Comparison of ENCODE assay signal across 1 cellular context in the genomic region with DNA sequence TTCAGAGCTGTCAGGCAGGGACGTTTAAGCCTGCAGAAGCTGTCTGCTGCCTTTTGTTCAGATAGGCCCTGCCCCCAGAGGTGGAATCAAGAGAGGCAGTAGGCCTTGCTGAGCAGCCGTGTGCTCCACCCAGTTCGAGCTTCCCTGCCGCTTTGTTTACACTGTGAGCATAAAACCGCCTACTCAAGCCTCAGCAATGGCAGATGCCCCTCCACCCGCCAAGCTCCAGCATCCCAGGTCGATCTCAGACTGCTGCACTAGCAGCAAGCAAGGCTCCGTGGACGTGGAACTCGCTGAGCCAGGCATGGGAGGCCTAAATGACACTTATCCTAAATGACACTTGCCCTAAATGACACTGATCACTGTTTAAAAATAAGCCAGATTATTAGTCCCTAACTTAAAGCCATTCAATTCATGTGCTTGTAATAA.
A peak's percentile ranks its signal among the peaks of the same experiment; 100 is the strongest.
TF ChIP-seq lines count a peak whose summit lies in the region.

No MANE protein-coding gene starts in this region.

TF ChIP-seq in K562, 482 proteins besides CTCF, POLR2A, EP300 and RAD21 (continued from another document and continues in another):
- TF ChIP-seq, protein P1, sequence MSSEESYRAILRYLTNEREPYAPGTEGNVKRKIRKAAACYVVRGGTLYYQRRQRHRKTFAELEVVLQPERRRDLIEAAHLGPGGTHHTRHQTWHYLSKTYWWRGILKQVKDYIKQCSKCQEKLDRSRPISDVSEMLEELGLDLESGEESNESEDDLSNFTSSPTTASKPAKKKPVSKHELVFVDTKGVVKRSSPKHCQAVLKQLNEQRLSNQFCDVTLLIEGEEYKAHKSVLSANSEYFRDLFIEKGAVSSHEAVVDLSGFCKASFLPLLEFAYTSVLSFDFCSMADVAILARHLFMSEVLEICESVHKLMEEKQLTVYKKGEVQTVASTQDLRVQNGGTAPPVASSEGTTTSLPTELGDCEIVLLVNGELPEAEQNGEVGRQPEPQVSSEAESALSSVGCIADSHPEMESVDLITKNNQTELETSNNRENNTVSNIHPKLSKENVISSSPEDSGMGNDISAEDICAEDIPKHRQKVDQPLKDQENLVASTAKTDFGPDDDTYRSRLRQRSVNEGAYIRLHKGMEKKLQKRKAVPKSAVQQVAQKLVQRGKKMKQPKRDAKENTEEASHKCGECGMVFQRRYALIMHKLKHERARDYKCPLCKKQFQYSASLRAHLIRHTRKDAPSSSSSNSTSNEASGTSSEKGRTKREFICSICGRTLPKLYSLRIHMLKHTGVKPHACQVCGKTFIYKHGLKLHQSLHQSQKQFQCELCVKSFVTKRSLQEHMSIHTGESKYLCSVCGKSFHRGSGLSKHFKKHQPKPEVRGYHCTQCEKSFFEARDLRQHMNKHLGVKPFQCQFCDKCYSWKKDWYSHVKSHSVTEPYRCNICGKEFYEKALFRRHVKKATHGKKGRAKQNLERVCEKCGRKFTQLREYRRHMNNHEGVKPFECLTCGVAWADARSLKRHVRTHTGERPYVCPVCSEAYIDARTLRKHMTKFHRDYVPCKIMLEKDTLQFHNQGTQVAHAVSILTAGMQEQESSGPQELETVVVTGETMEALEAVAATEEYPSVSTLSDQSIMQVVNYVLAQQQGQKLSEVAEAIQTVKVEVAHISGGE (CRISPR knock-in tag; IDR thresholded peaks at IDR 0.05), result no peak
- TF ChIP-seq PURB (CRISPR knock-in tag; IDR thresholded peaks at IDR 0.05; ENCODE audit: low read depth) (no peak), GATAD2B (IDR thresholded peaks at IDR 0.05; ENCODE audit: borderline replicate concordance) (no peak), ZBTB8A (IDR thresholded peaks at IDR 0.05; ENCODE audit: partially characterized antibody) (no peak), YY1 (IDR thresholded peaks at IDR 0.05; ENCODE audit: borderline replicate concordance in 1 of 3, control insufficient read depth in 1 of 3, extremely low read depth in 1 of 3, insufficient read depth in 3 of 3, insufficient read length in 1 of 3, insufficient replicate concordance in 2 of 3, low read depth in 1 of 3, low read length in 2 of 3) (no peak), NELFE (IDR thresholded peaks at IDR 0.05; ENCODE audit: insufficient read depth, insufficient read length) (no peak), CLOCK (CRISPR knock-in tag; IDR thresholded peaks at IDR 0.05; ENCODE audit: borderline replicate concordance) (no peak), ATF3 (IDR thresholded peaks at IDR 0.05) (no peak), ATF3 (CRISPR knock-in tag; conservative IDR thresholded peaks at IDR 0.05) (no peak), TBP (optimal IDR thresholded peaks at IDR 0.05; ENCODE audit: low read depth, low read length) (no peak), FOXM1 (IDR thresholded peaks at IDR 0.05; ENCODE audit: low read depth) (no peak), FOXM1 (CRISPR knock-in tag; IDR thresholded peaks at IDR 0.05; ENCODE audit: low read depth) (no peak), POU5F1 (IDR thresholded peaks at IDR 0.05; ENCODE audit: borderline replicate concordance, low read depth, low read length, partially characterized antibody) (no peak), RFX7 (CRISPR knock-in tag; IDR thresholded peaks at IDR 0.05) (no peak), HMG20A (CRISPR knock-in tag; conservative IDR thresholded peaks at IDR 0.05) (no peak), NFE2L1 (tag; IDR thresholded peaks at IDR 0.05; ENCODE audit: borderline replicate concordance, low read depth) (no peak), THAP12 (CRISPR knock-in tag; IDR thresholded peaks at IDR 0.05) (no peak), CXXC5 (CRISPR knock-in tag; IDR thresholded peaks at IDR 0.05) (peak; percentile 30; the same call in 1 of the 2 replicates), POLR2AphosphoS2 (IDR thresholded peaks at IDR 0.05; ENCODE audit: low read length) (no peak), NFE2 (IDR thresholded peaks at IDR 0.05; ENCODE audit: low read depth) (no peak; the same call in 1 of the 2 replicates), CREB1 (IDR thresholded peaks at IDR 0.05) (no peak), CREB1 (CRISPR knock-in tag; IDR thresholded peaks at IDR 0.05) (no peak), PYGO2 (tag; IDR thresholded peaks at IDR 0.05) (no peak), PCBP1 (IDR thresholded peaks at IDR 0.05; ENCODE audit: low read depth, low read length, poor library complexity, severe bottlenecking) (no peak), KHSRP (IDR thresholded peaks at IDR 0.05) (no peak), JUNB (CRISPR knock-in tag; conservative IDR thresholded peaks at IDR 0.05) (no peak), SMAD3 (CRISPR knock-in tag; conservative IDR thresholded peaks at IDR 0.05) (0 out of 2 replicates have a peak, but pooled peaks have one; percentile 5), ZNF146 (CRISPR knock-in tag; IDR thresholded peaks at IDR 0.05; ENCODE audit: unreplicated experiment) (no peak), JUND (IDR thresholded peaks at IDR 0.05; ENCODE audit: borderline replicate concordance, low read depth, low read length) (peak; percentile 25; the same call in 1 of the 2 replicates), JUND (tag; IDR thresholded peaks at IDR 0.05; ENCODE audit: borderline replicate concordance, low read depth, low read length) (no peak)
- TF ChIP-seq, protein P2, sequence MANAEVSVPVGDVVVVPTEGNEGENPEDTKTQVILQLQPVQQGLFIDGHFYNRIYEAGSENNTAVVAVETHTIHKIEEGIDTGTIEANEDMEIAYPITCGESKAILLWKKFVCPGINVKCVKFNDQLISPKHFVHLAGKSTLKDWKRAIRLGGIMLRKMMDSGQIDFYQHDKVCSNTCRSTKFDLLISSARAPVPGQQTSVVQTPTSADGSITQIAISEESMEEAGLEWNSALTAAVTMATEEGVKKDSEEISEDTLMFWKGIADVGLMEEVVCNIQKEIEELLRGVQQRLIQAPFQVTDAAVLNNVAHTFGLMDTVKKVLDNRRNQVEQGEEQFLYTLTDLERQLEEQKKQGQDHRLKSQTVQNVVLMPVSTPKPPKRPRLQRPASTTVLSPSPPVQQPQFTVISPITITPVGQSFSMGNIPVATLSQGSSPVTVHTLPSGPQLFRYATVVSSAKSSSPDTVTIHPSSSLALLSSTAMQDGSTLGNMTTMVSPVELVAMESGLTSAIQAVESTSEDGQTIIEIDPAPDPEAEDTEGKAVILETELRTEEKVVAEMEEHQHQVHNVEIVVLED (CRISPR knock-in tag; IDR thresholded peaks at IDR 0.05), result no peak
- TF ChIP-seq, protein P3, sequence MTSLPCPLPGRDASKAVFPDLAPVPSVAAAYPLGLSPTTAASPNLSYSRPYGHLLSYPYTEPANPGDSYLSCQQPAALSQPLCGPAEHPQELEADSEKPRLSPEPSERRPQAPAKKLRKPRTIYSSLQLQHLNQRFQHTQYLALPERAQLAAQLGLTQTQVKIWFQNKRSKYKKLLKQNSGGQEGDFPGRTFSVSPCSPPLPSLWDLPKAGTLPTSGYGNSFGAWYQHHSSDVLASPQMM (CRISPR knock-in tag; IDR thresholded peaks at IDR 0.05), result no peak
- TF ChIP-seq, protein P4, sequence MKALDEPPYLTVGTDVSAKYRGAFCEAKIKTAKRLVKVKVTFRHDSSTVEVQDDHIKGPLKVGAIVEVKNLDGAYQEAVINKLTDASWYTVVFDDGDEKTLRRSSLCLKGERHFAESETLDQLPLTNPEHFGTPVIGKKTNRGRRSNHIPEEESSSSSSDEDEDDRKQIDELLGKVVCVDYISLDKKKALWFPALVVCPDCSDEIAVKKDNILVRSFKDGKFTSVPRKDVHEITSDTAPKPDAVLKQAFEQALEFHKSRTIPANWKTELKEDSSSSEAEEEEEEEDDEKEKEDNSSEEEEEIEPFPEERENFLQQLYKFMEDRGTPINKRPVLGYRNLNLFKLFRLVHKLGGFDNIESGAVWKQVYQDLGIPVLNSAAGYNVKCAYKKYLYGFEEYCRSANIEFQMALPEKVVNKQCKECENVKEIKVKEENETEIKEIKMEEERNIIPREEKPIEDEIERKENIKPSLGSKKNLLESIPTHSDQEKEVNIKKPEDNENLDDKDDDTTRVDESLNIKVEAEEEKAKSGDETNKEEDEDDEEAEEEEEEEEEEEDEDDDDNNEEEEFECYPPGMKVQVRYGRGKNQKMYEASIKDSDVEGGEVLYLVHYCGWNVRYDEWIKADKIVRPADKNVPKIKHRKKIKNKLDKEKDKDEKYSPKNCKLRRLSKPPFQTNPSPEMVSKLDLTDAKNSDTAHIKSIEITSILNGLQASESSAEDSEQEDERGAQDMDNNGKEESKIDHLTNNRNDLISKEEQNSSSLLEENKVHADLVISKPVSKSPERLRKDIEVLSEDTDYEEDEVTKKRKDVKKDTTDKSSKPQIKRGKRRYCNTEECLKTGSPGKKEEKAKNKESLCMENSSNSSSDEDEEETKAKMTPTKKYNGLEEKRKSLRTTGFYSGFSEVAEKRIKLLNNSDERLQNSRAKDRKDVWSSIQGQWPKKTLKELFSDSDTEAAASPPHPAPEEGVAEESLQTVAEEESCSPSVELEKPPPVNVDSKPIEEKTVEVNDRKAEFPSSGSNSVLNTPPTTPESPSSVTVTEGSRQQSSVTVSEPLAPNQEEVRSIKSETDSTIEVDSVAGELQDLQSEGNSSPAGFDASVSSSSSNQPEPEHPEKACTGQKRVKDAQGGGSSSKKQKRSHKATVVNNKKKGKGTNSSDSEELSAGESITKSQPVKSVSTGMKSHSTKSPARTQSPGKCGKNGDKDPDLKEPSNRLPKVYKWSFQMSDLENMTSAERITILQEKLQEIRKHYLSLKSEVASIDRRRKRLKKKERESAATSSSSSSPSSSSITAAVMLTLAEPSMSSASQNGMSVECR (CRISPR knock-in tag; IDR thresholded peaks at IDR 0.05), result no peak
- TF ChIP-seq, protein P5, sequence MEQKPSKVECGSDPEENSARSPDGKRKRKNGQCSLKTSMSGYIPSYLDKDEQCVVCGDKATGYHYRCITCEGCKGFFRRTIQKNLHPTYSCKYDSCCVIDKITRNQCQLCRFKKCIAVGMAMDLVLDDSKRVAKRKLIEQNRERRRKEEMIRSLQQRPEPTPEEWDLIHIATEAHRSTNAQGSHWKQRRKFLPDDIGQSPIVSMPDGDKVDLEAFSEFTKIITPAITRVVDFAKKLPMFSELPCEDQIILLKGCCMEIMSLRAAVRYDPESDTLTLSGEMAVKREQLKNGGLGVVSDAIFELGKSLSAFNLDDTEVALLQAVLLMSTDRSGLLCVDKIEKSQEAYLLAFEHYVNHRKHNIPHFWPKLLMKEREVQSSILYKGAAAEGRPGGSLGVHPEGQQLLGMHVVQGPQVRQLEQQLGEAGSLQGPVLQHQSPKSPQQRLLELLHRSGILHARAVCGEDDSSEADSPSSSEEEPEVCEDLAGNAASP (IDR thresholded peaks at IDR 0.05), result no peak
- TF ChIP-seq, protein P6, sequence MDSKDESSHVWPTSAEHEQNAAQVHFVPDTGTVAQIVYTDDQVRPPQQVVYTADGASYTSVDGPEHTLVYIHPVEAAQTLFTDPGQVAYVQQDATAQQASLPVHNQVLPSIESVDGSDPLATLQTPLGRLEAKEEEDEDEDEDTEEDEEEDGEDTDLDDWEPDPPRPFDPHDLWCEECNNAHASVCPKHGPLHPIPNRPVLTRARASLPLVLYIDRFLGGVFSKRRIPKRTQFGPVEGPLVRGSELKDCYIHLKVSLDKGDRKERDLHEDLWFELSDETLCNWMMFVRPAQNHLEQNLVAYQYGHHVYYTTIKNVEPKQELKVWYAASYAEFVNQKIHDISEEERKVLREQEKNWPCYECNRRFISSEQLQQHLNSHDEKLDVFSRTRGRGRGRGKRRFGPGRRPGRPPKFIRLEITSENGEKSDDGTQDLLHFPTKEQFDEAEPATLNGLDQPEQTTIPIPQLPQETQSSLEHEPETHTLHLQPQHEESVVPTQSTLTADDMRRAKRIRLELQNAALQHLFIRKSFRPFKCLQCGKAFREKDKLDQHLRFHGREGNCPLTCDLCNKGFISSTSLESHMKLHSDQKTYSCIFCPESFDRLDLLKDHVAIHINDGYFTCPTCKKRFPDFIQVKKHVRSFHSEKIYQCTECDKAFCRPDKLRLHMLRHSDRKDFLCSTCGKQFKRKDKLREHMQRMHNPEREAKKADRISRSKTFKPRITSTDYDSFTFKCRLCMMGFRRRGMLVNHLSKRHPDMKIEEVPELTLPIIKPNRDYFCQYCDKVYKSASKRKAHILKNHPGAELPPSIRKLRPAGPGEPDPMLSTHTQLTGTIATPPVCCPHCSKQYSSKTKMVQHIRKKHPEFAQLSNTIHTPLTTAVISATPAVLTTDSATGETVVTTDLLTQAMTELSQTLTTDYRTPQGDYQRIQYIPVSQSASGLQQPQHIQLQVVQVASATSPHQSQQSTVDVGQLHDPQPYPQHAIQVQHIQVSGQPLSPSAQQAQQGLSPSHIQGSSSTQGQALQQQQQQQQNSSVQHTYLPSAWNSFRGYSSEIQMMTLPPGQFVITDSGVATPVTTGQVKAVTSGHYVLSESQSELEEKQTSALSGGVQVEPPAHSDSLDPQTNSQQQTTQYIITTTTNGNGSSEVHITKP (IDR thresholded peaks at IDR 0.05; ENCODE audit: partially characterized antibody), result no peak
